ENCODE assay signal across 8 cellular contexts in the genomic region with DNA sequence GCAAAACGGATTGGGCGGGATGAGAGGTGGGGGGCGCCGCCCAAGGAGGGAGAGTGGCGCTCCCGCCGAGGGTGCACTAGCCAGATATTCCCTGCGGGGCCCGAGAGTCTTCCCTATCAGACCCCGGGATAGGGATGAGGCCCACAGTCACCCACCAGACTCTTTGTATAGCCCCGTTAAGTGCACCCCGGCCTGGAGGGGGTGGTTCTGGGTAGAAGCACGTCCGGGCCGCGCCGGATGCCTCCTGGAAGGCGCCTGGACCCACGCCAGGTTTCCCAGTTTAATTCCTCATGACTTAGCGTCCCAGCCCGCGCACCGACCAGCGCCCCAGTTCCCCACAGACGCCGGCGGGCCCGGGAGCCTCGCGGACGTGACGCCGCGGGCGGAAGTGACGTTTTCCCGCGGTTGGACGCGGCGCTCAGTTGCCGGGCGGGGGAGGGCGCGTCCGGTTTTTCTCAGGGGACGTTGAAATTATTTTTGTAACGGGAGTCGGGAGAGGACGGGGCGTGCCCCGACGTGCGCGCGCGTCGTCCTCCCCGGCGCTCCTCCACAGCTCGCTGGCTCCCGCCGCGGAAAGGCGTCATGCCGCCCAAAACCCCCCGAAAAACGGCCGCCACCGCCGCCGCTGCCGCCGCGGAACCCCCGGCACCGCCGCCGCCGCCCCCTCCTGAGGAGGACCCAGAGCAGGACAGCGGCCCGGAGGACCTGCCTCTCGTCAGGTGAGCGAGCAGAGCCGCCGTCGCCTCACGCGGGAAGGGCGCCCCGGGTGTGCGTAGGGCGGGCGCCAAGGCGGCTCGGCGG.
A peak's percentile ranks its signal among the peaks of the same experiment; 100 is the strongest.
DNase-seq lines count a peak whose midpoint lies in the region; ATAC-seq and TF ChIP-seq lines count a peak whose summit lies in the region.

A gene (plus strand): TSS at position 421 of the 801 bp plus-strand sequence. CDS start 162 bp downstream, at position 583.

- ATAC-seq in GM19043 (IDR thresholded peaks at IDR 0.05; ENCODE audit: low read depth, unreplicated experiment) (peak; percentile 65), HG03354 (IDR thresholded peaks at IDR 0.05; ENCODE audit: poor library complexity, severe bottlenecking, unreplicated experiment) (peak; percentile 78)

- DNase-seq in AG20443 (ENCODE audit: low spot score), result peak; percentile 97
- peak; percentile 21 for DNase-seq in NCI-H510A treated with DMSO at 0.1 percent for 48 hours (lab: John Stamatoyannopoulos, UW)
- peak; percentile 86 to 87 for DNase-seq in activated CD4-positive, alpha-beta T cell treated with anti-CD3 and anti-CD28 coated beads for 4 hours
- peak; percentile 87 for DNase-seq in choroid plexus epithelial cell (ENCODE audit: low read depth)
- DNase-seq in kidney glomerular epithelial cell (lab: John Stamatoyannopoulos, UW), result peak; percentile 85
- DNase-seq in stimulated activated CD4-positive, alpha-beta T cell treated with anti-CD3 and anti-CD28 coated beads, Interleukin-15, amount 100 ng/mL, for 48 hours (ENCODE audit: low read depth in 2 of 2), result peak; percentile 81 to 89

- H3K4me3 ChIP-seq in choroid plexus epithelial cell (ENCODE audit: low read depth, low read length), result peak within 1 kb of the TSS; percentile 82

- no peak for TF ChIP-seq CTCF in choroid plexus epithelial cell (conservative IDR thresholded peaks at IDR 0.05; ENCODE audit: low read depth, low read length)

Comparison
In these comparisons a context has a peak if more than half of its experiments do, and no peak if none do; other contexts are left out.
1. Peak in every context shown above with its lines: DNase-seq, ATAC-seq and H3K4me3 ChIP-seq.
2. DNase-seq: peak in every context shown above with its lines; median percentile 97 in AG20443; 87 in choroid plexus epithelial cell; 86 in activated CD4-positive, alpha-beta T cell treated with anti-CD3 and anti-CD28 coated beads for 4 hours; 85 in kidney glomerular epithelial cell; 85 in stimulated activated CD4-positive, alpha-beta T cell treated with anti-CD3 and anti-CD28 coated beads, Interleukin-15, amount 100 ng/mL, for 48 hours; 21 in NCI-H510A treated with DMSO at 0.1 percent for 48 hours.